Comparison of ENCODE assay signal across 38 cellular contexts in the genomic region with DNA sequence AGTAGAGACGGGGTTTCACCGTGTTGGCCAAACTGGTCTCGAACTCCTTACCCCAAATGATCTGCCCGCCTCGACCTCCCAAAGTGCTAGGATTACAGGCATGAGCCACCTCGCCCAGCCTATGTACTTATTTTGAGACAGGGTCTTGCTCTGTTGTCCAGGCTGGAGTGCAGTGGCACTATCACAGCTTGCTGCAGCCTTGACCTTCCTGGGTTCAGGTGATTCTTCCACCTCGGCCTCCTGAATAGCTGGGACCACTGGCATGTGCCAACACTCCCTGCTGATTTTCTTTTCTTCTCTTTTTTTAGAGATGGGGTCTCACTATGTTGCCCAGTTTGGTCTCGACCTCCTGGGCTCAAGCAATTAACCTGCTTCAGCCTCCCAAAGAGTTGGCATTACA. TPM values are rescaled to one million over a fixed set of nuclear protein-coding genes. Genes with fewer than 3 reads are reported as not detected.
"Had no signal": no experiment of that assay in that cellular context is flagged by ENCODE, and none has a peak within 500 bp of the region (broad histone marks: within the 10 kb centered on the region; RNA-seq: fewer than 3 reads in every experiment).

No MANE protein-coding gene starts in this region.

- H3K27ac ChIP-seq: ascending aorta, breast epithelium, cardiac muscle cell, colonic mucosa, epithelial cell of prostate, gastroesophageal sphincter, heart right ventricle, WERI-Rb-1 had no signal

- H3K4me3 Mint-ChIP-seq: activated CD4-positive, alpha-beta T cell treated with anti-CD3 and anti-CD28 coated beads for 36 hours; activated CD4-positive, alpha-beta T cell treated with anti-CD3 and anti-CD28 coated beads, Interleukin-2, amount 10 ng/mL, durations not matched to agents 24 days and 14 days; activated CD8-positive, alpha-beta T cell treated with anti-CD3 and anti-CD28 coated beads for 36 hours; activated naive CD4-positive, alpha-beta T cell treated with anti-CD3 and anti-CD28 coated beads, Interleukin-2, amount 10 ng/mL, durations not matched to agents 7 days and 5 days; activated naive CD8-positive, alpha-beta T cell treated with anti-CD3 and anti-CD28 coated beads, Interleukin-2, amount 10 ng/mL, durations not matched to agents 7 days and 5 days; activated T-helper 1 cell treated with anti-CD3 and anti-CD28 coated beads, Interleukin-12 subunit alpha, Interleukin-12 subunit beta, Interleukin-2, Interleukin-4 antibody, amounts not matched to agents 30 ng/mL and 10 ng/mL and 1 ng/mL, durations not matched to agents 14 hours and 24 hours and 36 hours; brain; T-cell; T-helper 1 cell treated with Interleukin-12 subunit alpha and Interleukin-12 subunit beta and Interleukin-4 antibody, amounts not matched to agents 30 μg/mL and 1 μg/mL, for 36 hours; T-helper 2 cell treated with Interferon-gamma antibody and Interleukin-4, amounts not matched to agents 5 μg/mL and 100 μg/mL, for 36 hours had no signal

- FAIRE-seq: endometrium, endothelial cell of umbilical vein had no signal

- ATAC-seq: activated CD4-positive, alpha-beta T cell treated with anti-CD3 and anti-CD28 coated beads for 36 hours; activated CD8-positive, alpha-beta T cell treated with anti-CD3 and anti-CD28 coated beads for 36 hours; activated naive CD4-positive, alpha-beta T cell treated with anti-CD3 and anti-CD28 coated beads, Interleukin-2, amount 50 U/mL, for 72 hours; gastroesophageal sphincter; heart right ventricle; T-cell had no signal

- DNase-seq: activated CD4-positive, alpha-beta T cell treated with anti-CD3 and anti-CD28 coated beads for 36 hours; activated CD4-positive, alpha-beta T cell treated with anti-CD3 and anti-CD28 coated beads, Interleukin-2, amount 10 ng/mL, durations not matched to agents 24 days and 14 days; activated CD4-positive, CD25-positive, alpha-beta regulatory T cell; activated CD4-positive, CD25-positive, alpha-beta regulatory T cell treated with anti-CD3 and anti-CD28 coated beads, Interleukin-2, amount 50 U/mL, for 72 hours; activated CD8-positive, alpha-beta memory T cell treated with anti-CD3 and anti-CD28 coated beads for 24 hours; activated CD8-positive, alpha-beta T cell treated with anti-CD3 and anti-CD28 coated beads for 36 hours; activated effector memory CD4-positive, alpha-beta T cell treated with anti-CD3 and anti-CD28 coated beads, Interleukin-2, amount 50 U/mL, for 16 hours; activated naive CD4-positive, alpha-beta T cell treated with anti-CD3 and anti-CD28 coated beads, Interleukin-2, amount 10 ng/mL, durations not matched to agents 7 days and 5 days; activated naive CD8-positive, alpha-beta T cell treated with anti-CD3 and anti-CD28 coated beads, Interleukin-2, amount 10 ng/mL, durations not matched to agents 7 days and 5 days; activated T-cell treated with anti-CD3 and anti-CD28 coated beads, Interleukin-2, amount 50 U/mL, for 1 hour; activated T-cell treated with anti-CD3 and anti-CD28 coated beads, Interleukin-2, amount 50 U/mL, for 48 hours; central memory CD4-positive, alpha-beta T cell; cerebellar nuclear complex; colonic mucosa; effector CD8-positive, alpha-beta T cell; esophagus squamous epithelium; foreskin melanocyte; heart right ventricle; T-cell; T1000; WERI-Rb-1 had no signal

- H3K9me3 Mint-ChIP-seq: activated CD4-positive, alpha-beta T cell treated with anti-CD3 and anti-CD28 coated beads, Interleukin-2, amount 10 ng/mL, durations not matched to agents 24 days and 14 days; activated CD8-positive, alpha-beta T cell treated with anti-CD3 and anti-CD28 coated beads for 36 hours; activated naive CD4-positive, alpha-beta T cell treated with anti-CD3 and anti-CD28 coated beads, Interleukin-2, amount 10 ng/mL, durations not matched to agents 7 days and 5 days; activated naive CD4-positive, alpha-beta T cell treated with anti-CD3 and anti-CD28 coated beads, Interleukin-2, amount 50 U/mL, for 72 hours; activated naive CD8-positive, alpha-beta T cell treated with anti-CD3 and anti-CD28 coated beads, Interleukin-2, amount 10 ng/mL, durations not matched to agents 7 days and 5 days; activated T-helper 1 cell treated with anti-CD3 and anti-CD28 coated beads, Interleukin-12 subunit alpha, Interleukin-12 subunit beta, Interleukin-2, Interleukin-4 antibody, amounts not matched to agents 30 ng/mL and 10 ng/mL and 1 ng/mL, durations not matched to agents 14 hours and 24 hours and 36 hours; activated T-helper 2 cell treated with anti-CD3 and anti-CD28 coated beads, Interferon-gamma antibody, Interleukin-2, Interleukin-4, amounts not matched to agents 10 μg/mL and 5 μg/mL and 100 μg/mL, durations not matched to agents 14 hours and 24 hours and 36 hours; T-cell; T-helper 1 cell treated with Interleukin-12 subunit alpha and Interleukin-12 subunit beta and Interleukin-4 antibody, amounts not matched to agents 30 μg/mL and 1 μg/mL, for 36 hours; T-helper 2 cell treated with Interferon-gamma antibody and Interleukin-4, amounts not matched to agents 5 μg/mL and 100 μg/mL, for 36 hours had no signal

- H3K4me1 ChIP-seq: ascending aorta, breast epithelium, colonic mucosa, gastroesophageal sphincter, heart right ventricle had no signal

- H3K4me3 ChIP-seq: ascending aorta, breast epithelium, cardiac muscle cell, colonic mucosa, esophagus squamous epithelium, gastroesophageal sphincter, heart right ventricle had no signal

- H3K36me3 Mint-ChIP-seq: activated naive CD4-positive, alpha-beta T cell treated with anti-CD3 and anti-CD28 coated beads, Interleukin-2, amount 10 ng/mL, durations not matched to agents 7 days and 5 days; activated naive CD4-positive, alpha-beta T cell treated with anti-CD3 and anti-CD28 coated beads, Interleukin-2, amount 50 U/mL, for 72 hours; activated naive CD8-positive, alpha-beta T cell treated with anti-CD3 and anti-CD28 coated beads, Interleukin-2, amount 10 ng/mL, durations not matched to agents 7 days and 5 days; brain; T-cell had no signal

- H3K36me3 ChIP-seq: ascending aorta, breast epithelium, cardiac muscle cell, colonic mucosa, esophagus squamous epithelium, gastroesophageal sphincter, heart right ventricle, WERI-Rb-1 had no signal

- H3K9me3 ChIP-seq: ascending aorta, breast epithelium, colonic mucosa, esophagus squamous epithelium, gastroesophageal sphincter, heart right ventricle had no signal

- H3K27me3 ChIP-seq: ascending aorta, breast epithelium, cardiac muscle cell, colonic mucosa, esophagus squamous epithelium, gastroesophageal sphincter had no signal

- H3K27ac Mint-ChIP-seq: activated CD4-positive, alpha-beta T cell treated with anti-CD3 and anti-CD28 coated beads for 36 hours; activated CD4-positive, alpha-beta T cell treated with anti-CD3 and anti-CD28 coated beads, Interleukin-2, amount 10 ng/mL, durations not matched to agents 24 days and 14 days; activated CD8-positive, alpha-beta T cell treated with anti-CD3 and anti-CD28 coated beads for 36 hours; activated naive CD4-positive, alpha-beta T cell treated with anti-CD3 and anti-CD28 coated beads, Interleukin-2, amount 10 ng/mL, durations not matched to agents 7 days and 5 days; activated naive CD8-positive, alpha-beta T cell treated with anti-CD3 and anti-CD28 coated beads, Interleukin-2, amount 10 ng/mL, durations not matched to agents 7 days and 5 days; activated T-helper 1 cell treated with anti-CD3 and anti-CD28 coated beads, Interleukin-12 subunit alpha, Interleukin-12 subunit beta, Interleukin-2, Interleukin-4 antibody, amounts not matched to agents 30 ng/mL and 10 ng/mL and 1 ng/mL, durations not matched to agents 14 hours and 24 hours and 36 hours; activated T-helper 2 cell treated with anti-CD3 and anti-CD28 coated beads, Interferon-gamma antibody, Interleukin-2, Interleukin-4, amounts not matched to agents 10 μg/mL and 5 μg/mL and 100 μg/mL, durations not matched to agents 14 hours and 24 hours and 36 hours; T-cell; T-helper 1 cell treated with Interleukin-12 subunit alpha and Interleukin-12 subunit beta and Interleukin-4 antibody, amounts not matched to agents 30 μg/mL and 1 μg/mL, for 36 hours; T-helper 2 cell treated with Interferon-gamma antibody and Interleukin-4, amounts not matched to agents 5 μg/mL and 100 μg/mL, for 36 hours had no signal

- H3K27me3 Mint-ChIP-seq: activated CD4-positive, alpha-beta T cell treated with anti-CD3 and anti-CD28 coated beads for 36 hours; activated CD4-positive, alpha-beta T cell treated with anti-CD3 and anti-CD28 coated beads, Interleukin-2, amount 10 ng/mL, durations not matched to agents 24 days and 14 days; activated CD8-positive, alpha-beta T cell treated with anti-CD3 and anti-CD28 coated beads for 36 hours; T-cell had no signal

RNA-seq across cellular contexts. Expression of gene HNF1A, which starts 14.0 kb away (rescaled TPM):
- total RNA-seq: activated CD4-positive, alpha-beta T cell treated with anti-CD3 and anti-CD28 coated beads for 36 hours; activated CD4-positive, alpha-beta T cell treated with anti-CD3 and anti-CD28 coated beads, Interleukin-2, amount 10 ng/mL, durations not matched to agents 24 days and 14 days; activated CD8-positive, alpha-beta T cell treated with anti-CD3 and anti-CD28 coated beads for 36 hours; activated naive CD4-positive, alpha-beta T cell treated with anti-CD3 and anti-CD28 coated beads, Interleukin-2, amount 50 U/mL, for 72 hours; activated naive CD8-positive, alpha-beta T cell treated with anti-CD3 and anti-CD28 coated beads, Interleukin-2, amount 10 ng/mL, durations not matched to agents 7 days and 5 days; activated T-helper 1 cell treated with anti-CD3 and anti-CD28 coated beads, Interleukin-12 subunit alpha, Interleukin-12 subunit beta, Interleukin-2, Interleukin-4 antibody, amounts not matched to agents 30 ng/mL and 10 ng/mL and 1 ng/mL, durations not matched to agents 14 hours and 24 hours and 36 hours; activated T-helper 2 cell treated with anti-CD3 and anti-CD28 coated beads, Interferon-gamma antibody, Interleukin-2, Interleukin-4, amounts not matched to agents 10 μg/mL and 5 μg/mL and 100 μg/mL, durations not matched to agents 14 hours and 24 hours and 36 hours; ascending aorta; cardiac muscle cell; dermis microvascular lymphatic vessel endothelial cell; endothelial cell of umbilical vein; esophagus squamous epithelium; fibroblast of lung; fibroblast of villous mesenchyme; glomerular endothelial cell; heart right ventricle; T-cell had no signal
- polyA plus RNA-seq: cardiac muscle cell, endothelial cell of umbilical vein, fibroblast of lung had no signal
